In genomic region chr5:87099246-87099914, GRCh38 we compare ENCODE assay signal across 31 cellular contexts.
DNase-seq lines count a peak whose midpoint lies in the region; TF ChIP-seq lines count a peak whose summit lies in the region.
"Had no signal": no experiment of that assay in that cellular context is flagged by ENCODE, and none has a peak within 500 bp of the region (broad histone marks: within the 10 kb centered on the region; RNA-seq: fewer than 3 reads in every experiment).

No MANE protein-coding gene starts in this region.

- H3K27me3 Mint-ChIP-seq in Calu3 (ENCODE audit: unreplicated experiment) (no peaks in the 10 kb centered on the region), mesothelial cell of epicardium (ENCODE audit: low read depth) (peaks cover 2% of the 10 kb centered on the region)
- H3K27me3 Mint-ChIP-seq: B cell; CD4-positive, alpha-beta memory T cell; stimulated activated naive B cell treated with anti-CD40 and anti-IgM and Interleukin-4, amounts not matched to agents 10 μg/mL and 1 μg/mL and 100 μg/mL, for 72 hours had no signal

- no peak overlapping the region for H3K4me3 ChIP-seq in colonic mucosa
- no peak overlapping the region for H3K4me3 ChIP-seq in brain microvascular endothelial cell (ENCODE audit: low read depth, low read length)
- H3K4me3 ChIP-seq: SJSA1, skin epidermis, upper lobe of right lung had no signal

- CTCF ChIA-PET in Calu3 (lab: Charles Lee): interaction anchor here (0.6 to 1.8 kb wide), 6 partner anchors 15 to 37 kb away, joined by 3 to 9 read pairs (median 4); no protein-coding TSS in a partner anchor

- DNase-seq in Calu3 (no peak), NCI-H226 (peak; percentile 70), colonic mucosa (no peak), mesothelial cell of epicardium (ENCODE audit: low spot score in 2 of 2, unreplicated experiment in 2 of 2) (no peak), glomerular visceral epithelial cell (ENCODE audit: extremely low spot score) (no peak), GM20000 (ENCODE audit: low spot score) (no peak), iPS-NIHi7 (ENCODE audit: extremely low spot score) (no peak), brain microvascular endothelial cell (no peak)
- DNase-seq: ACHN; activated CD4-positive, alpha-beta T cell treated with anti-CD3 and anti-CD28 coated beads, Interleukin-2, amount 10 ng/mL, durations not matched to agents 7 days and 5 days; activated effector memory CD4-positive, alpha-beta T cell treated with Interleukin-2 at 50 U/mL for 16 hours; activated T-cell treated with anti-CD3 and anti-CD28 coated beads, Interleukin-2, amount 50 U/mL, for 1 hour; CD4-positive, alpha-beta memory T cell; foreskin fibroblast; GOT3; mesendoderm; MM.1S; NCI-H1105 treated with DMSO at 0.1 percent for 48 hours; NCI-H2029; NCI-H82; RPMI8226; stimulated activated naive B cell treated with anti-CD40 and anti-IgM and Interleukin-4, amounts not matched to agents 10 μg/mL and 1 μg/mL and 100 μg/mL, for 72 hours; substantia nigra; T1000; upper lobe of right lung had no signal

- in situ Hi-C loops in brain microvascular endothelial cell (cut with HindIII; ENCODE audit: low pct_ligation_motif_present, low sequenced_read_pairs): no loop called here

- H3K27me3 ChIP-seq in colonic mucosa (no peaks in the 10 kb centered on the region), brain microvascular endothelial cell (replicated peaks) (no peaks in the 10 kb centered on the region)
- H3K27me3 ChIP-seq: SJSA1, upper lobe of right lung had no signal

- no peaks in the 10 kb centered on the region for H3K36me3 ChIP-seq in colonic mucosa
- H3K36me3 ChIP-seq in brain microvascular endothelial cell (replicated peaks): no peaks in the 10 kb centered on the region
- H3K36me3 ChIP-seq: SJSA1, upper lobe of right lung had no signal

- TF ChIP-seq CTCF in Calu3 (IDR thresholded peaks at IDR 0.05; ENCODE audit: unreplicated experiment) (no peak), colonic mucosa (IDR thresholded peaks at IDR 0.05) (no peak), mesothelial cell of epicardium (IDR thresholded peaks at IDR 0.05; ENCODE audit: unreplicated experiment) (no peak), GM20000 (IDR thresholded peaks at IDR 0.05; ENCODE audit: extremely low read depth, missing control alignments) (no peak), brain microvascular endothelial cell (IDR thresholded peaks at IDR 0.05; ENCODE audit: low read depth, low read length, missing control alignments) (no peak)

- H3K4me1 ChIP-seq in colonic mucosa: no peaks in the 10 kb centered on the region
- H3K4me1 ChIP-seq: parathyroid adenoma, SJSA1, upper lobe of right lung had no signal

- BruUV-seq in Calu3 (replicated peaks; lab: Mats Ljungman, UMichigan): no TSS peak

- no peak overlapping the region for H3K9ac ChIP-seq in colonic mucosa (ENCODE audit: low read depth in 2 of 2, low read length in 2 of 2)
- H3K9ac ChIP-seq: parathyroid adenoma had no signal

- intact Hi-C loops in Calu3 (cut with micrococcal nuclease; ENCODE audit: unreplicated experiment): loop anchor here (1.0 to 2.0 kb wide), 2 partner anchors 19 to 24 kb away; no protein-coding TSS in a partner anchor
- intact Hi-C loops in colonic mucosa (cut with DNase I): no loop called here

- H3K36me3 Mint-ChIP-seq in Calu3 (ENCODE audit: insufficient read depth, unreplicated experiment) (peaks cover 5% of the 10 kb centered on the region), mesothelial cell of epicardium (no peaks in the 10 kb centered on the region)
- H3K36me3 Mint-ChIP-seq: activated naive CD4-positive, alpha-beta T cell treated with anti-CD3 and anti-CD28 coated beads, Interleukin-2, amount 50 U/mL, for 72 hours; CD4-positive, alpha-beta memory T cell; WTC11 had no signal

- H3K27ac ChIP-seq in colonic mucosa (peak overlapping the region; percentile 51), brain microvascular endothelial cell (no peak overlapping the region)
- H3K27ac ChIP-seq: parathyroid adenoma, SJSA1, skin epidermis, upper lobe of right lung had no signal

- H3K4me1 Mint-ChIP-seq in Calu3 (ENCODE audit: low read depth, unreplicated experiment) (peaks cover 64% of the 10 kb centered on the region), mesothelial cell of epicardium (peaks cover 11% of the 10 kb centered on the region)
- H3K4me1 Mint-ChIP-seq: WTC11 had no signal

- H3K4me3 Mint-ChIP-seq in Calu3 (ENCODE audit: low read depth, unreplicated experiment): no peak overlapping the region
- H3K4me3 Mint-ChIP-seq in mesothelial cell of epicardium: no peak overlapping the region
- H3K4me3 Mint-ChIP-seq: activated CD4-positive, alpha-beta T cell treated with anti-CD3 and anti-CD28 coated beads, Interleukin-2, amount 10 ng/mL, durations not matched to agents 7 days and 5 days; B cell; CD4-positive, alpha-beta memory T cell; stimulated activated naive B cell treated with anti-CD40 and anti-IgM and Interleukin-4, amounts not matched to agents 10 μg/mL and 1 μg/mL and 100 μg/mL, for 72 hours; WTC11 had no signal

- H3K27ac Mint-ChIP-seq in Calu3 (ENCODE audit: unreplicated experiment): peak overlapping the region; percentile 93
- peak overlapping the region; percentile 14 for H3K27ac Mint-ChIP-seq in mesothelial cell of epicardium
- H3K27ac Mint-ChIP-seq: activated CD4-positive, alpha-beta T cell treated with anti-CD3 and anti-CD28 coated beads, Interleukin-2, amount 10 ng/mL, durations not matched to agents 7 days and 5 days; activated naive CD4-positive, alpha-beta T cell treated with anti-CD3 and anti-CD28 coated beads, Interleukin-2, amount 50 U/mL, for 72 hours; B cell; stimulated activated naive B cell treated with anti-CD40 and anti-IgM and Interleukin-4, amounts not matched to agents 10 μg/mL and 1 μg/mL and 100 μg/mL, for 72 hours; WTC11 had no signal

- H3K9me3 Mint-ChIP-seq in Calu3 (ENCODE audit: low read depth, unreplicated experiment) (peaks cover 3% of the 10 kb centered on the region), mesothelial cell of epicardium (no peaks in the 10 kb centered on the region)
- H3K9me3 Mint-ChIP-seq: activated CD4-positive, alpha-beta T cell treated with anti-CD3 and anti-CD28 coated beads, Interleukin-2, amount 10 ng/mL, durations not matched to agents 7 days and 5 days; activated naive CD4-positive, alpha-beta T cell treated with anti-CD3 and anti-CD28 coated beads, Interleukin-2, amount 50 U/mL, for 72 hours; CD4-positive, alpha-beta memory T cell; WTC11 had no signal

- H3K9me3 ChIP-seq in colonic mucosa: no peaks in the 10 kb centered on the region
- H3K9me3 ChIP-seq: SJSA1, upper lobe of right lung had no signal
